ENCODE assay signal across 22 cellular contexts in the genomic region with DNA sequence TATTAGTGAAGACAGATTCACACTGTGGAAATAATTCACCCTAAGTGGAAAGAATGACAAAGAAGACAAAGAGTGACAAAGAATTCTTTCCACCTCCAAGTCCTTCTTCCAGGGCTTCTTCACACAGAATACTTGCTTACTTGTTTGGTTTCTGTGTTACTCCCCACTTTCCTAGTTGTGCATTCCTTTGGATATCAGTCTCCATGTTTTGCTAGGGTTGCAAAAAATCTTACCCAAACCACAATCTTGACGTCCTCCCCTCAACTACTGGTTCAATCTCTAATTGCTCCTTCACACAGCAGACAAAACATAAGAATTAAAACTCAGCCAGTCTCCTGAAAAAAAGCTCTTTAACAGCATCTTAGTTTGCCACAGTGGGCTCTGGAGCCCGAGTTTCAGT.
"Had no signal": no experiment of that assay in that cellular context is flagged by ENCODE, and none has a peak within 500 bp of the region (broad histone marks: within the 10 kb centered on the region; RNA-seq: fewer than 3 reads in every experiment).

No MANE protein-coding gene starts in this region.

- DNase-seq: immature natural killer cell; kidney; left colon; left lung; lower lobe of right lung; mammary epithelial cell; mesenchymal stem cell; naive thymus-derived CD8-positive, alpha-beta T cell; psoas muscle; stimulated activated CD4-positive, alpha-beta T cell treated with anti-CD3 and anti-CD28 coated beads, Interleukin-12 subunit alpha, Interleukin-12 subunit beta, amount 100 ng/mL, for 4 hours; stimulated activated CD4-positive, alpha-beta T cell treated with anti-CD3 and anti-CD28 coated beads, Interleukin-15, amount 100 ng/mL, for 24 hours; stimulated activated CD4-positive, alpha-beta T cell treated with anti-CD3 and anti-CD28 coated beads, Interleukin-2, amount 100 ng/mL, for 24 hours; stimulated activated CD4-positive, alpha-beta T cell treated with anti-CD3 and anti-CD28 coated beads, Interleukin-4, amount 100 ng/mL, for 1 hour; stimulated activated naive B cell treated with anti-CD40 and anti-IgM and Interleukin-4, amounts not matched to agents 10 μg/mL and 1 μg/mL and 100 μg/mL, for 72 hours; stimulated activated naive CD8-positive, alpha-beta T cell treated with anti-CD3 and anti-CD28 coated beads, Interleukin-15, Interleukin-2, amounts not matched to agents 100 U/mL and 50 U/mL, for 24 hours; stomach; tibial artery; trophoblast cell; upper lobe of right lung had no signal

- ATAC-seq: left colon; left lung; lower lobe of right lung; naive thymus-derived CD8-positive, alpha-beta T cell; psoas muscle; sciatic nerve; stimulated activated naive B cell treated with anti-CD40 and anti-IgM and Interleukin-4, amounts not matched to agents 10 μg/mL and 1 μg/mL and 100 μg/mL, for 72 hours; stimulated activated naive CD8-positive, alpha-beta T cell treated with anti-CD3 and anti-CD28 coated beads, Interleukin-15, Interleukin-2, amounts not matched to agents 100 U/mL and 50 U/mL, for 24 hours; upper lobe of right lung had no signal

- H3K4me3 Mint-ChIP-seq: immature natural killer cell; naive thymus-derived CD8-positive, alpha-beta T cell; nephron; neural crest cell; stimulated activated naive B cell treated with anti-CD40 and anti-IgM and Interleukin-4, amounts not matched to agents 10 μg/mL and 1 μg/mL and 100 μg/mL, for 72 hours had no signal

- H3K27ac Mint-ChIP-seq: immature natural killer cell; naive thymus-derived CD8-positive, alpha-beta T cell; stimulated activated naive B cell treated with anti-CD40 and anti-IgM and Interleukin-4, amounts not matched to agents 10 μg/mL and 1 μg/mL and 100 μg/mL, for 72 hours had no signal

- H3K36me3 Mint-ChIP-seq: immature natural killer cell; stimulated activated naive B cell treated with anti-CD40 and anti-IgM and Interleukin-4, amounts not matched to agents 10 μg/mL and 1 μg/mL and 100 μg/mL, for 72 hours had no signal

- H3K4me1 Mint-ChIP-seq: immature natural killer cell; naive thymus-derived CD8-positive, alpha-beta T cell; nephron; neural crest cell; stimulated activated naive B cell treated with anti-CD40 and anti-IgM and Interleukin-4, amounts not matched to agents 10 μg/mL and 1 μg/mL and 100 μg/mL, for 72 hours had no signal
